ENCODE assay signal across 3 cellular contexts in the genomic region with DNA sequence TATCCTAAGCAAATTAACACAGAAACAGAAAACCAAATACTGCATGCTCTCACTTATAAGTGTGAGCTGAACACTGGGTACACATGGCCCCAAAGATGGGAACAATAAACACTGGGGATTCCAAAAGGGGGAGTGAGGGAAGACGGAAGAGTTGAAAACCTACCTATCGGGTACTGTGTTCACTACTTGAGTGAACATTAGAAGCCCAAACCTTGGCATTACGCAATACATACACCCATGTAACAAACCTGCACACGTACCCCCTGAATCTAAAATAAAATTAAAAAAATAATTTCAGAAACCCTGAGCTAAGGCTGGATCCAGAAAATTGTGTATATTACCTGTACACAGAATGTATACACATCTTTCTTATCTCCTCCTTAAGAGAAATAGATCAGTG.
TF ChIP-seq lines count a peak whose summit lies in the region.

No MANE protein-coding gene starts in this region.

TF ChIP-seq in HepG2, 621 proteins besides CTCF, POLR2A, EP300 and RAD21:
- TF ChIP-seq ZNF260 (CRISPR knock-in tag; IDR thresholded peaks at IDR 0.05; ENCODE audit: borderline replicate concordance, low read depth) (no peak), CEBPB (IDR thresholded peaks at IDR 0.05; ENCODE audit: borderline replicate concordance, low read depth, low read length) (peak; percentile 84)

TF ChIP-seq in Ishikawa, 13 proteins besides CTCF, POLR2A, EP300 and RAD21:
- TF ChIP-seq FOXM1 (IDR thresholded peaks at IDR 0.05; ENCODE audit: borderline replicate concordance, low read depth) (no peak), CEBPB (IDR thresholded peaks at IDR 0.05) (peak; percentile 70)

TF ChIP-seq in H1, 55 proteins besides CTCF, POLR2A, EP300 and RAD21:
- TF ChIP-seq KDM4A (IDR thresholded peaks at IDR 0.05; ENCODE audit: low read depth, low read length, severe bottlenecking) (no peak), CEBPB (IDR thresholded peaks at IDR 0.05; ENCODE audit: low read depth, low read length) (peak; percentile 81; the same call in 1 of the 2 replicates)
